In genomic region chr9:6096821-6097220, GRCh38 we compare ENCODE assay signal across 1 cellular context.
TF ChIP-seq lines count a peak whose summit lies in the region.

No MANE protein-coding gene starts in this region.

TF ChIP-seq in IMR-90, 13 proteins besides CTCF, POLR2A, EP300 and RAD21:
- TF ChIP-seq FOS (IDR thresholded peaks at IDR 0.05; ENCODE audit: low read depth, low read length) (no peak), USF2 (IDR thresholded peaks at IDR 0.05; ENCODE audit: low read depth, low read length) (no peak), RFX5 (IDR thresholded peaks at IDR 0.05; ENCODE audit: low read depth, low read length) (no peak), SMC3 (IDR thresholded peaks at IDR 0.05; ENCODE audit: low read depth, low read length) (no peak), BHLHE40 (IDR thresholded peaks at IDR 0.05; ENCODE audit: low read depth, low read length) (no peak), CHD1 (IDR thresholded peaks at IDR 0.05; ENCODE audit: low read depth, low read length) (no peak)
